Comparison of ENCODE assay signal across 11 cellular contexts in genomic region chr4:110475881-110476818, GRCh38. TPM values are rescaled to one million over a fixed set of nuclear protein-coding genes. Genes with fewer than 3 reads are reported as not detected.
DNase-seq lines count a peak whose midpoint lies in the region; ATAC-seq and TF ChIP-seq lines count a peak whose summit lies in the region.
"Had no signal": no experiment of that assay in that cellular context is flagged by ENCODE, and none has a peak within 500 bp of the region (broad histone marks: within the 10 kb centered on the region; RNA-seq: fewer than 3 reads in every experiment).

A gene with protein sequence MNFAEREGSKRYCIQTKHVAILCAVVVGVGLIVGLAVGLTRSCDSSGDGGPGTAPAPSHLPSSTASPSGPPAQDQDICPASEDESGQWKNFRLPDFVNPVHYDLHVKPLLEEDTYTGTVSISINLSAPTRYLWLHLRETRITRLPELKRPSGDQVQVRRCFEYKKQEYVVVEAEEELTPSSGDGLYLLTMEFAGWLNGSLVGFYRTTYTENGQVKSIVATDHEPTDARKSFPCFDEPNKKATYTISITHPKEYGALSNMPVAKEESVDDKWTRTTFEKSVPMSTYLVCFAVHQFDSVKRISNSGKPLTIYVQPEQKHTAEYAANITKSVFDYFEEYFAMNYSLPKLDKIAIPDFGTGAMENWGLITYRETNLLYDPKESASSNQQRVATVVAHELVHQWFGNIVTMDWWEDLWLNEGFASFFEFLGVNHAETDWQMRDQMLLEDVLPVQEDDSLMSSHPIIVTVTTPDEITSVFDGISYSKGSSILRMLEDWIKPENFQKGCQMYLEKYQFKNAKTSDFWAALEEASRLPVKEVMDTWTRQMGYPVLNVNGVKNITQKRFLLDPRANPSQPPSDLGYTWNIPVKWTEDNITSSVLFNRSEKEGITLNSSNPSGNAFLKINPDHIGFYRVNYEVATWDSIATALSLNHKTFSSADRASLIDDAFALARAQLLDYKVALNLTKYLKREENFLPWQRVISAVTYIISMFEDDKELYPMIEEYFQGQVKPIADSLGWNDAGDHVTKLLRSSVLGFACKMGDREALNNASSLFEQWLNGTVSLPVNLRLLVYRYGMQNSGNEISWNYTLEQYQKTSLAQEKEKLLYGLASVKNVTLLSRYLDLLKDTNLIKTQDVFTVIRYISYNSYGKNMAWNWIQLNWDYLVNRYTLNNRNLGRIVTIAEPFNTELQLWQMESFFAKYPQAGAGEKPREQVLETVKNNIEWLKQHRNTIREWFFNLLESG (plus strand): TSS chr4:110476155. CDS start chr4:110476415, 260 bp downstream.

- peak within 1 kb of the TSS; percentile 11 for H3K4me2 ChIP-seq in neuronal stem cell (ENCODE audit: insufficient read depth, low read length, poor library complexity, severe bottlenecking)

- no peak within 1 kb of the TSS for H3K27ac Mint-ChIP-seq in activated naive CD8-positive, alpha-beta T cell treated with anti-CD3 and anti-CD28 coated beads for 36 hours
- H3K27ac Mint-ChIP-seq: CD14-positive monocyte had no signal

- H3K18ac ChIP-seq in neuronal stem cell (ENCODE audit: low read length), result peak within 1 kb of the TSS; percentile 87

- H3K4me1 ChIP-seq in A673 (ENCODE audit: insufficient read depth, low read length, poor library complexity, severe bottlenecking), result no peaks in the 10 kb centered on the region
- no peaks in the 10 kb centered on the region for H3K4me1 ChIP-seq in RWPE2 (ENCODE audit: insufficient read depth, poor library complexity, severe bottlenecking)
- peaks cover 0 to 3% of the 10 kb centered on the region in 2 donors for H3K4me1 ChIP-seq in neuronal stem cell (ENCODE audit: control insufficient read depth in 2 of 2, insufficient read depth in 1 of 2, low read depth in 1 of 2, low read length in 2 of 2)

- ATAC-seq in RWPE2 (ENCODE audit: low read depth) (0 out of 3 replicates have a peak, but pooled peaks have one; percentile 14), GM19324 (IDR thresholded peaks at IDR 0.05; ENCODE audit: low FRiP score, unreplicated experiment) (no peak)

- no peak within 1 kb of the TSS for H4K91ac ChIP-seq in neuronal stem cell (ENCODE audit: low read depth, low read length, poor library complexity)

- TF ChIP-seq CTCF in A673 (conservative IDR thresholded peaks at IDR 0.05; ENCODE audit: low read depth, low read length) (no peak), RWPE2 (IDR thresholded peaks at IDR 0.05; ENCODE audit: poor library complexity, severe bottlenecking) (no peak)

- no peak within 1 kb of the TSS for H2AFZ ChIP-seq in neuronal stem cell (ENCODE audit: low read length)

- TSS peak; percentile 69 for BruUV-seq in A673 (replicated peaks; lab: Mats Ljungman, UMichigan)

- H3K79me1 ChIP-seq in neuronal stem cell (ENCODE audit: low read depth, low read length), result peaks cover 2% of the 10 kb centered on the region

- peak within 1 kb of the TSS; percentile 56 for H3K14ac ChIP-seq in neuronal stem cell (ENCODE audit: low read length)

- H3K4ac ChIP-seq in neuronal stem cell (ENCODE audit: low read length), result no peak within 1 kb of the TSS

- H4K8ac ChIP-seq in neuronal stem cell (ENCODE audit: low read depth, low read length), result no peak within 1 kb of the TSS

- WGBS in neuronal stem cell (ENCODE audit: extremely low coverage in 2 of 2, insufficient read length in 2 of 2, insufficient replicate concordance in 1 of 2), 2 donors, result no CpG with 5 or more reads among the region's 39 CpGs

- H3K9ac ChIP-seq in neuronal stem cell (ENCODE audit: low read depth, low read length, poor library complexity), result peak within 1 kb of the TSS; percentile 21

- no peak within 1 kb of the TSS for H2BK15ac ChIP-seq in neuronal stem cell (ENCODE audit: low read length)

- H2BK120ac ChIP-seq in neuronal stem cell (ENCODE audit: low read depth, low read length), result no peak within 1 kb of the TSS

- H2BK12ac ChIP-seq in neuronal stem cell (ENCODE audit: low read length), result no peak within 1 kb of the TSS

- no peaks in the 10 kb centered on the region for H3K36me3 Mint-ChIP-seq in activated naive CD8-positive, alpha-beta T cell treated with anti-CD3 and anti-CD28 coated beads for 36 hours
- H3K36me3 Mint-ChIP-seq: CD14-positive monocyte had no signal

- no peaks in the 10 kb centered on the region for H3K27me3 ChIP-seq in A673 (replicated peaks; ENCODE audit: insufficient read depth, low read depth, low read length, poor library complexity)
- H3K27me3 ChIP-seq in RWPE2 (ENCODE audit: insufficient read depth, poor library complexity, severe bottlenecking), result no peaks in the 10 kb centered on the region
- H3K27me3 ChIP-seq in neuronal stem cell (ENCODE audit: control insufficient read depth in 3 of 3, insufficient read depth in 3 of 3, low read depth in 1 of 3, low read length in 3 of 3), result no peaks in the 10 kb centered on the region

- H2BK5ac ChIP-seq in neuronal stem cell (ENCODE audit: low read length), result no peak within 1 kb of the TSS

- peaks cover 16% of the 10 kb centered on the region for H3K27me3 Mint-ChIP-seq in activated naive CD8-positive, alpha-beta T cell treated with anti-CD3 and anti-CD28 coated beads for 36 hours

- H3K4me3 ChIP-seq in A673 (ENCODE audit: low read depth, low read length, poor library complexity, severe bottlenecking), result peak within 1 kb of the TSS; percentile 63
- no peak within 1 kb of the TSS for H3K4me3 ChIP-seq in RWPE2 (ENCODE audit: severe bottlenecking)
- no peak within 1 kb of the TSS for H3K4me3 ChIP-seq in neuronal stem cell (ENCODE audit: low read length in 2 of 2)

- H3K36me3 ChIP-seq in A673 (ENCODE audit: insufficient read depth, low read length, poor library complexity, severe bottlenecking), result no peaks in the 10 kb centered on the region
- no peaks in the 10 kb centered on the region for H3K36me3 ChIP-seq in RWPE2 (ENCODE audit: low read depth)
- H3K36me3 ChIP-seq in neuronal stem cell (replicated peaks in 1 of 2; ENCODE audit: control insufficient read depth in 2 of 2, insufficient read depth in 2 of 2, low read length in 2 of 2), result no peaks in the 10 kb centered on the region

- peak within 1 kb of the TSS; percentile 23 for H3K23ac ChIP-seq in neuronal stem cell (ENCODE audit: low read depth, low read length, poor library complexity)

- peak; percentile 71 for DNase-seq in A673 (ENCODE audit: low spot score)
- no peak for DNase-seq in RWPE2 (ENCODE audit: low spot score)
- peak; percentile 50 for DNase-seq in glomerular visceral epithelial cell (ENCODE audit: extremely low spot score)
- DNase-seq in neuronal stem cell (ENCODE audit: low spot score), result no peak
- no peak for DNase-seq in activated effector memory CD4-positive, alpha-beta T cell treated with Interleukin-2 at 50 U/mL for 16 hours
- DNase-seq in activated naive CD8-positive, alpha-beta T cell treated with anti-CD3 and anti-CD28 coated beads for 36 hours, result no peak
- no peak for DNase-seq in posterior vena cava (ENCODE audit: low spot score)
- DNase-seq: NCI-H1092 had no signal

- intact Hi-C loops in A673 (cut with micrococcal nuclease; ENCODE audit: unreplicated experiment), result no loop called here
- intact Hi-C loops in posterior vena cava (cut with DNase I), result no loop called here

- peak within 1 kb of the TSS; percentile 56 for H2AK5ac ChIP-seq in neuronal stem cell (ENCODE audit: low read depth, low read length)

- POLR2A ChIA-PET in A673 (lab: Charles Lee; ENCODE audit: low non-redundant PET), result interaction anchor here (0.5 kb wide), 1 partner anchor 21 kb away, joined by 8 read pairs; no protein-coding TSS in a partner anchor

- peak within 1 kb of the TSS; percentile 40 for H3K27ac ChIP-seq in A673 (ENCODE audit: low read depth, low read length, poor library complexity, severe bottlenecking)
- H3K27ac ChIP-seq in RWPE2 (ENCODE audit: poor library complexity, severe bottlenecking), result no peak within 1 kb of the TSS
- H3K27ac ChIP-seq in neuronal stem cell (replicated peaks; ENCODE audit: low read length), result no peak within 1 kb of the TSS

- no peaks in the 10 kb centered on the region for H3K4me1 Mint-ChIP-seq in activated naive CD8-positive, alpha-beta T cell treated with anti-CD3 and anti-CD28 coated beads for 36 hours
- H3K4me1 Mint-ChIP-seq: CD14-positive monocyte had no signal

- CTCF ChIA-PET in A673 (lab: Charles Lee), result no interaction called here

- H3K9me3 ChIP-seq in A673 (ENCODE audit: low read depth, low read length, poor library complexity, severe bottlenecking), result no peaks in the 10 kb centered on the region
- no peaks in the 10 kb centered on the region for H3K9me3 ChIP-seq in RWPE2 (ENCODE audit: severe bottlenecking)
- H3K9me3 ChIP-seq in neuronal stem cell (replicated peaks in 1 of 2; ENCODE audit: control insufficient read depth in 2 of 2, insufficient read depth in 1 of 2, low read depth in 1 of 2, low read length in 2 of 2), result no peaks in the 10 kb centered on the region

- no peak within 1 kb of the TSS for H3K4me3 Mint-ChIP-seq in activated naive CD8-positive, alpha-beta T cell treated with anti-CD3 and anti-CD28 coated beads for 36 hours

- H3K9me3 Mint-ChIP-seq in activated naive CD8-positive, alpha-beta T cell treated with anti-CD3 and anti-CD28 coated beads for 36 hours, result no peaks in the 10 kb centered on the region

RNA-seq across cellular contexts. Expression of the gene that starts here (rescaled TPM):
- total RNA-seq in A673 (2021), result 8.4 and 13.2 TPM in 2 replicates
- 0.95 TPM for polyA plus RNA-seq in neuronal stem cell (2013, experiment 1 of 2)
- polyA plus RNA-seq in neuronal stem cell (2013, experiment 2 of 2), result 0.87 TPM
- not detected for total RNA-seq in activated naive CD8-positive, alpha-beta T cell treated with anti-CD3 and anti-CD28 coated beads for 36 hours
- total RNA-seq in posterior vena cava, result 1 to 10 TPM; 3.1 to 5.7 TPM
- total RNA-seq: lung microvascular endothelial cell had no signal
- polyA plus RNA-seq: CD14-positive monocyte had no signal

Comparison
In these comparisons a context has a peak if more than half of its experiments do, and no peak if none do; other contexts are left out.
1. DNase-seq: peak in A673 (single experiment) and glomerular visceral epithelial cell (single experiment); none in RWPE2 (single experiment), neuronal stem cell (single experiment), activated effector memory CD4-positive, alpha-beta T cell treated with Interleukin-2 at 50 U/mL for 16 hours (single experiment), activated naive CD8-positive, alpha-beta T cell treated with anti-CD3 and anti-CD28 coated beads for 36 hours (single experiment) and posterior vena cava (single experiment).